19 cellular contexts compared by ENCODE assay signal in genomic region chr2:98161202-98161601, GRCh38.
"Had no signal": no experiment of that assay in that cellular context is flagged by ENCODE, and none has a peak within 500 bp of the region (broad histone marks: within the 10 kb centered on the region; RNA-seq: fewer than 3 reads in every experiment).

No MANE protein-coding gene starts in this region.

- H3K36me3 ChIP-seq: neural progenitor cell, pancreas, upper lobe of left lung had no signal

- ATAC-seq: activated T-cell treated with anti-CD3 and anti-CD28 coated beads, Interleukin-2, amount 50 U/mL, for 72 hours; left lobe of liver; pancreas; stimulated activated memory B cell treated with anti-CD40 and anti-IgM and Interleukin-4, amounts not matched to agents 10 μg/mL and 1 μg/mL and 100 μg/mL, for 72 hours had no signal

- H3K4me3 Mint-ChIP-seq: activated naive CD8-positive, alpha-beta T cell treated with anti-CD3 and anti-CD28 coated beads for 36 hours; activated T-cell treated with anti-CD3 and anti-CD28 coated beads, Interleukin-2, amount 50 U/mL, for 72 hours; neural progenitor cell; stimulated activated memory B cell treated with anti-CD40 and anti-IgM and Interleukin-4, amounts not matched to agents 10 μg/mL and 1 μg/mL and 100 μg/mL, for 72 hours; T-helper 2 cell treated with Interferon-gamma antibody and Interleukin-4, amounts not matched to agents 5 μg/mL and 100 μg/mL, for 36 hours had no signal

- DNase-seq: activated CD4-positive, alpha-beta T cell treated with anti-CD3 and anti-CD28 coated beads, Interleukin-2, amount 50 U/mL, for 48 hours; activated CD4-positive, CD25-positive, alpha-beta regulatory T cell treated with anti-CD3 and anti-CD28 coated beads, Interleukin-2, amount 50 U/mL, for 72 hours; activated gamma-delta T cell treated with Interleukin-2 at 50 U/mL for 16 hours; activated naive CD8-positive, alpha-beta T cell treated with anti-CD3 and anti-CD28 coated beads for 36 hours; activated T-cell treated with anti-CD3 and anti-CD28 coated beads, Interleukin-2, amount 50 U/mL, for 72 hours; anterior cingulate cortex; central memory CD4-positive, alpha-beta T cell; cortex of kidney; effector CD8-positive, alpha-beta T cell; glutamatergic neuron; mesenchymal stem cell; stimulated activated CD4-positive, alpha-beta T cell treated with anti-CD3 and anti-CD28 coated beads, Interleukin-1b, Interleukin-23, amount 100 ng/mL, for 48 hours; upper lobe of left lung had no signal

- H3K4me1 ChIP-seq: neural progenitor cell, pancreas, upper lobe of left lung had no signal

- H3K9me3 Mint-ChIP-seq: activated naive CD8-positive, alpha-beta T cell treated with anti-CD3 and anti-CD28 coated beads for 36 hours; activated T-cell treated with anti-CD3 and anti-CD28 coated beads, Interleukin-2, amount 50 U/mL, for 72 hours; stimulated activated memory B cell treated with anti-CD40 and anti-IgM and Interleukin-4, amounts not matched to agents 10 μg/mL and 1 μg/mL and 100 μg/mL, for 72 hours; T-helper 2 cell treated with Interferon-gamma antibody and Interleukin-4, amounts not matched to agents 5 μg/mL and 100 μg/mL, for 36 hours had no signal

- H3K4me3 ChIP-seq: neural progenitor cell, pancreas, smooth muscle cell, upper lobe of left lung had no signal

- H3K27ac ChIP-seq: neural progenitor cell, pancreas had no signal

- H3K36me3 Mint-ChIP-seq: activated naive CD8-positive, alpha-beta T cell treated with anti-CD3 and anti-CD28 coated beads for 36 hours; neural progenitor cell; stimulated activated memory B cell treated with anti-CD40 and anti-IgM and Interleukin-4, amounts not matched to agents 10 μg/mL and 1 μg/mL and 100 μg/mL, for 72 hours had no signal

- H3K27me3 ChIP-seq: neural progenitor cell, pancreas, upper lobe of left lung had no signal

- H3K4me2 ChIP-seq: neural progenitor cell had no signal

- H3K9ac ChIP-seq: neural progenitor cell had no signal

- H3K9me3 ChIP-seq: pancreas, upper lobe of left lung had no signal

- H3K4me1 Mint-ChIP-seq: activated naive CD8-positive, alpha-beta T cell treated with anti-CD3 and anti-CD28 coated beads for 36 hours; stimulated activated memory B cell treated with anti-CD40 and anti-IgM and Interleukin-4, amounts not matched to agents 10 μg/mL and 1 μg/mL and 100 μg/mL, for 72 hours had no signal

- H3K27ac Mint-ChIP-seq: activated naive CD8-positive, alpha-beta T cell treated with anti-CD3 and anti-CD28 coated beads for 36 hours; activated T-cell treated with anti-CD3 and anti-CD28 coated beads, Interleukin-2, amount 50 U/mL, for 72 hours; stimulated activated memory B cell treated with anti-CD40 and anti-IgM and Interleukin-4, amounts not matched to agents 10 μg/mL and 1 μg/mL and 100 μg/mL, for 72 hours; T-helper 2 cell treated with Interferon-gamma antibody and Interleukin-4, amounts not matched to agents 5 μg/mL and 100 μg/mL, for 36 hours had no signal
